In the genomic region with DNA sequence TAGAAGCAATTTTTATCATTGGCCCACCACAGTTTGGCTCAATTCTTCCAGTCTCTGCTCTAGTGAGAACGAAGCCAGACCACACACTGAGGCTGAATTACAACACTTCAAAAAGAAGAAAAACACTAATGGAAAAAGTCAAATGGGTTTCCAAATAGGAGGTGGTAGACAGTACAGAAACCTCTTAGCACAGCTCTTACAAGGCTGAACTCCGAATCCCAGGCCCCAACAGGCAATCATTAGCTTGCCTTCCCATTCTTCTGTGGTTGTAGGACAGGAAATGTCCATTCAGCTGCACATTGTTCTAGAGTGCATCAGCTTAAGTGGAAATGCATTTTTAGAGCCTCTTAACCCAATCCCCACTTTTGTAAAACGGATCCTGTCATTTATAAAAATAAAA, we compare ENCODE assay signal across 11 cellular contexts.
DNase-seq lines count a peak whose midpoint lies in the region; FAIRE-seq and TF ChIP-seq lines count a peak whose summit lies in the region.
"Had no signal": no experiment of that assay in that cellular context is flagged by ENCODE, and none has a peak within 500 bp of the region (broad histone marks: within the 10 kb centered on the region; RNA-seq: fewer than 3 reads in every experiment).

No MANE protein-coding gene starts in this region.

- H3K18ac ChIP-seq in H1 (ENCODE audit: extremely low read depth, low read length) (no peak overlapping the region), mesenchymal stem cell (ENCODE audit: low read depth in 1 of 2, low read length in 2 of 2) (no peak overlapping the region)

- H3K4me1 ChIP-seq in H1 (replicated peaks in 1 of 4; ENCODE audit: control insufficient read depth in 3 of 4, insufficient read depth in 4 of 4, low read length in 3 of 4), result no peaks in the 10 kb centered on the region
- peaks cover 1% of the 10 kb centered on the region for H3K4me1 ChIP-seq in mesenchymal stem cell (ENCODE audit: control insufficient read depth, insufficient read depth, low read depth, low read length)
- H3K4me1 ChIP-seq: stomach had no signal

- no peak overlapping the region for H2BK20ac ChIP-seq in H1 (ENCODE audit: low read length)

- H3K79me2 ChIP-seq in H1 (ENCODE audit: control insufficient read depth in 1 of 2, insufficient read depth in 2 of 2, low read length in 2 of 2), result no peaks in the 10 kb centered on the region

- H4K8ac ChIP-seq in H1 (ENCODE audit: extremely low read depth, insufficient read depth, low read length) (no peak overlapping the region), mesenchymal stem cell (ENCODE audit: low read length) (no peak overlapping the region)

- H3K79me1 ChIP-seq in H1 (ENCODE audit: low read depth, low read length) (no peaks in the 10 kb centered on the region), mesenchymal stem cell (replicated peaks; ENCODE audit: low read length, poor library complexity, severe bottlenecking) (no peaks in the 10 kb centered on the region)

- no peak for TF ChIP-seq RAD21 in H1 (IDR thresholded peaks at IDR 0.05 in 1 of 2, conservative IDR thresholded peaks at IDR 0.05 in 1 of 2; ENCODE audit: low read depth in 2 of 2, low read length in 2 of 2)

- no peak overlapping the region for H2BK15ac ChIP-seq in H1 (ENCODE audit: low read length)
- H2BK15ac ChIP-seq in mesenchymal stem cell (ENCODE audit: low read depth, poor library complexity, severe bottlenecking), result no peak overlapping the region

- no peaks in the 10 kb centered on the region for H3K23me2 ChIP-seq in H1 (ENCODE audit: low read depth, low read length)

- no peak for TF ChIP-seq POLR2A in H1 (IDR thresholded peaks at IDR 0.05; ENCODE audit: control extremely low read depth in 1 of 2, low read depth in 2 of 2, low read length in 2 of 2)

- H3K4me2 ChIP-seq in H1 (ENCODE audit: insufficient read depth in 1 of 2, low read depth in 2 of 2, low read length in 2 of 2), result no peak overlapping the region
- no peak overlapping the region for H3K4me2 ChIP-seq in mesenchymal stem cell (ENCODE audit: low read length, poor library complexity, severe bottlenecking)

- no peak overlapping the region for H3K56ac ChIP-seq in H1 (replicated peaks; ENCODE audit: insufficient read length, low read depth, low read length)

- DNase-seq in A172 (ENCODE audit: low spot score) (peak; percentile 29), HT1080 (ENCODE audit: low read depth) (peak; percentile 73), H1 (ENCODE audit: low read depth in 1 of 2, low spot score in 2 of 2) (no peak), mesenchymal stem cell (peak; percentile 95), GM20000 (ENCODE audit: low spot score) (no peak), coronary artery (ENCODE audit: low spot score) (no peak), SK-N-DZ (ENCODE audit: low spot score) (no peak)
- no peak for DNase-seq in activated CD4-positive, CD25-positive, alpha-beta regulatory T cell (lab: John Stamatoyannopoulos, UW)
- DNase-seq: NCI-H1105, nephron progenitor cell, stomach had no signal

- POLR2A ChIA-PET in H1 (lab: Charles Lee; ENCODE audit: partially characterized antibody), result no interaction called here

- H2AFZ ChIP-seq in H1 (ENCODE audit: low read length) (0 out of 2 replicates have a peak overlapping the region, but pooled peaks have one; percentile 3), mesenchymal stem cell (ENCODE audit: low read depth, low read length) (no peak overlapping the region)

- H4K91ac ChIP-seq in H1 (replicated peaks; ENCODE audit: insufficient read length, low read length) (no peak overlapping the region), mesenchymal stem cell (ENCODE audit: low read length) (no peak overlapping the region)

- no peak overlapping the region for H3K27ac ChIP-seq in H1 (ENCODE audit: low read depth, low read length)
- peak overlapping the region; percentile 90 for H3K27ac ChIP-seq in mesenchymal stem cell (ENCODE audit: low read length, poor library complexity, severe bottlenecking)
- H3K27ac ChIP-seq in coronary artery, result peak overlapping the region in 1 of 2 donors; percentile 61
- H3K27ac ChIP-seq: stomach had no signal

- CTCF ChIA-PET in H1 (lab: Charles Lee; ENCODE audit: partially characterized antibody), result interaction anchor here (1.2 kb wide), 1 partner anchor 10 kb away, joined by 3 read pairs; no protein-coding TSS in a partner anchor

- 85% methylated on average over 3 of the region's 3 CpGs; no CpG with 5 or more reads in 1 of the 2 experiments for WGBS in H1 (ENCODE audit: extremely low coverage in 1 of 2, insufficient coverage in 1 of 2, insufficient read length in 1 of 2, insufficient replicate concordance in 2 of 2, low coverage in 1 of 2, low lambda C conversion rate in 2 of 2, missing lambda C conversion rate in 1 of 2), 2 experiments
- 0% methylated on average over 1 of the region's 3 CpGs for WGBS in mesenchymal stem cell

- H3K9me3 ChIP-seq in H1 (ENCODE audit: insufficient read depth in 2 of 2, low read depth in 1 of 2, low read length in 1 of 2) (no peaks in the 10 kb centered on the region), mesenchymal stem cell (ENCODE audit: control insufficient read depth, low read length) (no peaks in the 10 kb centered on the region)
- H3K9me3 ChIP-seq: stomach had no signal

- H3K23ac ChIP-seq in H1 (ENCODE audit: insufficient read length) (no peak overlapping the region), mesenchymal stem cell (ENCODE audit: low read length in 2 of 2) (no peak overlapping the region)

- H2AK5ac ChIP-seq in H1 (ENCODE audit: low read depth, low read length) (no peak overlapping the region), mesenchymal stem cell (ENCODE audit: low read length, severe bottlenecking) (no peak overlapping the region)

- H3K27me3 ChIP-seq in H1 (replicated peaks in 1 of 4; ENCODE audit: control insufficient read depth in 3 of 4, extremely low read depth in 1 of 4, insufficient read depth in 3 of 4, low read length in 3 of 4) (no peaks in the 10 kb centered on the region), mesenchymal stem cell (ENCODE audit: control insufficient read depth in 1 of 2, insufficient read depth in 1 of 2, low read length in 2 of 2) (no peaks in the 10 kb centered on the region)
- H3K27me3 ChIP-seq: stomach had no signal

- no peak overlapping the region for H4K5ac ChIP-seq in H1 (ENCODE audit: insufficient read length, low read depth, low read length)

- no peaks in the 10 kb centered on the region for H3K36me3 ChIP-seq in H1 (ENCODE audit: control insufficient read depth in 2 of 4, insufficient read depth in 4 of 4, low read length in 3 of 4)
- H3K36me3 ChIP-seq in mesenchymal stem cell (ENCODE audit: control insufficient read depth in 1 of 2, insufficient read depth in 2 of 2, low read depth in 1 of 2, low read length in 2 of 2), result no peaks in the 10 kb centered on the region
- H3K36me3 ChIP-seq: stomach had no signal

- H2BK120ac ChIP-seq in H1 (replicated peaks; ENCODE audit: low read depth, low read length), result no peak overlapping the region
- H2BK120ac ChIP-seq in mesenchymal stem cell (ENCODE audit: low read depth, low read length), result no peak overlapping the region

- H4K20me1 ChIP-seq in H1 (replicated peaks in 1 of 2; ENCODE audit: control insufficient read depth in 1 of 2, insufficient read depth in 2 of 2, low read length in 2 of 2), result no peaks in the 10 kb centered on the region

- H3K14ac ChIP-seq in H1 (ENCODE audit: insufficient read length), result no peak overlapping the region
- no peak overlapping the region for H3K14ac ChIP-seq in mesenchymal stem cell (ENCODE audit: low read length in 2 of 2)

- TF ChIP-seq EP300 in H1 (IDR thresholded peaks at IDR 0.05; ENCODE audit: borderline replicate concordance in 1 of 2, low read depth in 2 of 2, low read length in 2 of 2), result no peak

- H3K4ac ChIP-seq in H1 (replicated peaks; ENCODE audit: insufficient read length, low read depth, low read length) (no peak overlapping the region), mesenchymal stem cell (ENCODE audit: low read depth in 1 of 2, low read length in 2 of 2) (no peak overlapping the region)

- TF ChIP-seq CTCF in H1 (IDR thresholded peaks at IDR 0.05; ENCODE audit: control extremely low read depth in 1 of 3, insufficient read depth in 1 of 3, low read depth in 1 of 3, low read length in 3 of 3) (no peak), GM20000 (IDR thresholded peaks at IDR 0.05; ENCODE audit: extremely low read depth, missing control alignments) (no peak), coronary artery (IDR thresholded peaks at IDR 0.05) (no peak)

- no peak overlapping the region for H3K4me3 ChIP-seq in H1 (ENCODE audit: extremely low read depth in 1 of 4, insufficient read depth in 2 of 4, low read depth in 3 of 4, low read length in 4 of 4)
- H3K4me3 ChIP-seq in mesenchymal stem cell (ENCODE audit: insufficient read depth in 1 of 2, low read depth in 1 of 2, low read length in 2 of 2), result no peak overlapping the region
- H3K4me3 ChIP-seq in coronary artery, result no peak overlapping the region
- H3K4me3 ChIP-seq: stomach had no signal

- no peak overlapping the region for H2BK12ac ChIP-seq in H1 (ENCODE audit: low read depth, low read length)
- H2BK12ac ChIP-seq in mesenchymal stem cell (ENCODE audit: low read length in 2 of 2), result no peak overlapping the region

- H3K9ac ChIP-seq in H1 (replicated peaks in 1 of 4; ENCODE audit: extremely low read depth in 1 of 4, low read depth in 3 of 4, low read length in 3 of 4), result no peak overlapping the region
- peak overlapping the region; percentile 18 for H3K9ac ChIP-seq in mesenchymal stem cell (ENCODE audit: low read length)

- no peak for FAIRE-seq in H1 (lab: Jason Lieb, UNC)

- H2BK5ac ChIP-seq in H1 (ENCODE audit: low read depth, low read length), result no peak overlapping the region
- peak overlapping the region; percentile 69 for H2BK5ac ChIP-seq in mesenchymal stem cell (ENCODE audit: low read depth, low read length, poor library complexity, severe bottlenecking)

TF ChIP-seq in H1, 55 proteins besides CTCF, POLR2A, EP300 and RAD21 (continues in another document):
- TF ChIP-seq BACH1 (IDR thresholded peaks at IDR 0.05; ENCODE audit: low read length) (no peak), SP2 (IDR thresholded peaks at IDR 0.05; ENCODE audit: low read length) (no peak), ATF3 (IDR thresholded peaks at IDR 0.05; ENCODE audit: insufficient read depth, low read depth, low read length) (no peak)

Comparison
In these comparisons a context has a peak if more than half of its experiments do, and no peak if none do; other contexts are left out.
1. DNase-seq: peak in A172 (single experiment), HT1080 (single experiment) and mesenchymal stem cell (single experiment); none in H1 (0 of 2), GM20000 (single experiment), activated CD4-positive, CD25-positive, alpha-beta regulatory T cell (0 of 4), coronary artery (single experiment) and SK-N-DZ (single experiment).